In the genomic region with DNA sequence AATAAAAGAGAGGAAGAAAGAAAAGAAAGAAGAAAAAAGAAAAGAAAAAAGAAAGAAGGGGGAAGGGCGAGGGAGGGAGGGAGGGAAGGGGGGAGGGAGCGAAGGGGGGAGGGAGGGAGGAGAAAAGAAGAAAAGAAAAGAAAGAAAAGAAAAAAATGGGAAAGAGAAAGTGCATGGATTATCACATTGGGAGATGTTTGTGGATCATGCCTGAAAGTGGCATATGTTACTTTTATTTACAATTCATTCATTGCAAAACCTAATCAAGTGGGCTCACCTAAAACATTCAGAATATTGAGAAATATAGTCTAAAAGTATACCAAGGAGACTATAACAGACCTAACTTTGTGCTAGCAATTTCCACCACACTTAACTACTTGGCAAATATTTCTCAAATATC, we compare ENCODE assay signal across 7 cellular contexts.
"Had no signal": no experiment of that assay in that cellular context is flagged by ENCODE, and none has a peak within 500 bp of the region (broad histone marks: within the 10 kb centered on the region; RNA-seq: fewer than 3 reads in every experiment).

No MANE protein-coding gene starts in this region.

- H3K27me3 Mint-ChIP-seq: IgD-negative memory B cell had no signal

- DNase-seq: IMR-90, KBM-7, KG1 had no signal

- H3K4me1 Mint-ChIP-seq: IgD-negative memory B cell had no signal

- H3K27ac ChIP-seq: HL-60, KMS-11 had no signal

- FAIRE-seq: HTR-8/SVneo had no signal

- H3K36me3 Mint-ChIP-seq: IgD-negative memory B cell had no signal

- H3K4me2 ChIP-seq: KMS-11 had no signal

- H3K9ac ChIP-seq: KMS-11 had no signal

- H3K27ac Mint-ChIP-seq: IgD-negative memory B cell had no signal

- H3K4me3 Mint-ChIP-seq: IgD-negative memory B cell had no signal
